19 cellular contexts compared by ENCODE assay signal in the genomic region with DNA sequence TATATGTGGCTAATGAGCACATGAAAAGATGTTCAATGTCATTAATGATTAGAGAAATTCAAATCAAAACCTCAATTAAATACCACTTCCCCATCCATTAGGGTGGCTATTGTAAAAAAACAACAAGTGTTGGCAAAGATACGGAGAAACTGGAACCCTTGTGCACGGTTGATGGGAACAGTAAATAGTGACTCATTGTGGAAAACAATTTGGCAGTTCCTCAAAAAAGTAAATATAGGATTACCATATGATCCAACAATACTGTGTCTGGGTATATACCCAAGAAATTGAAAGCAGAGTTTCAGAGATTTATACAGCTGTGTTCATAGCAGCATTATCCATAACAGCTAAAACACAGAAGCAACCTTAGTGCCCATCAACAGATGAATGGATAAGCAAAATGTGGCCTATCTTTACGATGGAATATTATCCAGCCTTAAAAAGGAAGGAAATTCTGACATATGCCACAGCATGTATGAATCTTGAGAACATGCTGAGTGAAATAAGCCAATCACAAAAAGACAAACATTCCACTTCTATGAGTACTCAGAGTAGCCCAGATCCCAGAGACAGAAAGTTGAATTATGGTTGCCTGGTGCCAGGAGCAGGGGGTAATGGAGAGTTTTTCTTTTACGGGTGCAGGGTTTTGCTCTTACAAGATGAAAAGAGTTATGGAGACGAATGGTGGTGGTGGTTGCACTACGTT. TPM values are rescaled to one million over a fixed set of nuclear protein-coding genes. Genes with fewer than 3 reads are reported as not detected.
A peak's percentile ranks its signal among the peaks of the same experiment; 100 is the strongest.
DNase-seq lines count a peak whose midpoint lies in the region; ATAC-seq and TF ChIP-seq lines count a peak whose summit lies in the region.
"Had no signal": no experiment of that assay in that cellular context is flagged by ENCODE, and none has a peak within 500 bp of the region (broad histone marks: within the 10 kb centered on the region; RNA-seq: fewer than 3 reads in every experiment).

No MANE protein-coding gene starts in this region.

- BruUV-seq in MCF 10A (replicated peaks; lab: Mats Ljungman, UMichigan), result no TSS peak

- H3K4me1 Mint-ChIP-seq in MCF 10A (ENCODE audit: insufficient read depth, unreplicated experiment) (no peaks in the 10 kb centered on the region), endodermal cell (no peaks in the 10 kb centered on the region)

- POLR2A ChIA-PET in MCF 10A (lab: Yijun Ruan, JAX), result no interaction called here

- no peaks in the 10 kb centered on the region for H3K36me3 ChIP-seq in breast epithelium
- peaks cover 6% of the 10 kb centered on the region for H3K36me3 ChIP-seq in endodermal cell (ENCODE audit: control insufficient read depth, insufficient read depth, low read length)

- no peak for TF ChIP-seq POLR2A in breast epithelium (IDR thresholded peaks at IDR 0.05)

- TF ChIP-seq CTCF in MCF 10A (IDR thresholded peaks at IDR 0.05; ENCODE audit: unreplicated experiment) (no peak), breast epithelium (IDR thresholded peaks at IDR 0.05) (no peak), endodermal cell (conservative IDR thresholded peaks at IDR 0.05) (no peak)

- H3K36me3 Mint-ChIP-seq in MCF 10A (ENCODE audit: insufficient read depth, unreplicated experiment) (no peaks in the 10 kb centered on the region), endodermal cell (ENCODE audit: low read depth) (peaks cover 46% of the 10 kb centered on the region)

- no peak for ATAC-seq in HG03342 (IDR thresholded peaks at IDR 0.05; ENCODE audit: unreplicated experiment)
- ATAC-seq: HCT116, Right ventricle myocardium inferior had no signal

- H3K9ac ChIP-seq in endodermal cell (ENCODE audit: extremely low read depth, low read length, poor library complexity, severe bottlenecking), result no peak overlapping the region

- peaks cover under 1% of the 10 kb centered on the region for H3K27me3 Mint-ChIP-seq in MCF 10A (ENCODE audit: insufficient read depth, unreplicated experiment)
- H3K27me3 Mint-ChIP-seq in endodermal cell (ENCODE audit: insufficient read depth), result no peaks in the 10 kb centered on the region

- H3K27ac Mint-ChIP-seq in MCF 10A (ENCODE audit: low read depth, unreplicated experiment) (no peak overlapping the region), endodermal cell (no peak overlapping the region)

- CTCF ChIA-PET in MCF 10A (lab: Yijun Ruan, JAX), result interaction anchor here (0.5 kb wide), 1 partner anchor 52 kb away, joined by 3 read pairs; no protein-coding TSS in a partner anchor

- intact Hi-C loops in MCF 10A (cut with micrococcal nuclease), result no loop called here
- intact Hi-C loops in breast epithelium (cut with DNase I; ENCODE audit: low total_unique reads), result no loop called here

- no peak overlapping the region for H3K4me3 Mint-ChIP-seq in MCF 10A (ENCODE audit: unreplicated experiment)
- no peak overlapping the region for H3K4me3 Mint-ChIP-seq in endodermal cell

- no peaks in the 10 kb centered on the region for H3K27me3 ChIP-seq in breast epithelium
- no peaks in the 10 kb centered on the region for H3K27me3 ChIP-seq in endodermal cell (ENCODE audit: control insufficient read depth, insufficient read depth, low read length, poor library complexity, severe bottlenecking)

- no peak overlapping the region for H3K4me3 ChIP-seq in breast epithelium
- no peak overlapping the region for H3K4me3 ChIP-seq in endodermal cell (ENCODE audit: low read length)
- H3K4me3 ChIP-seq: spleen had no signal

- H3K9me3 Mint-ChIP-seq in MCF 10A (ENCODE audit: unreplicated experiment) (peaks cover 18% of the 10 kb centered on the region), endodermal cell (peaks cover 30% of the 10 kb centered on the region)

- H3K9me3 ChIP-seq in breast epithelium (peaks cover 16 to 19% of the 10 kb centered on the region in 2 donors), endodermal cell (ENCODE audit: control insufficient read depth, low read length) (peaks cover 15% of the 10 kb centered on the region)

- DNase-seq in MCF 10A (ENCODE audit: unreplicated experiment) (peak; percentile 81), breast epithelium (ENCODE audit: low spot score in 2 of 2) (no peak), NCI-H774 (lab: John Stamatoyannopoulos, UW) (peak; percentile 94), dedifferentiated amniotic fluid mesenchymal stem cell (ENCODE audit: extremely low spot score) (peak; percentile 37), COR-L47 (lab: John Stamatoyannopoulos, UW) (no peak), endodermal cell (no peak)
- DNase-seq in central memory CD4-positive, alpha-beta T cell, result no peak
- DNase-seq: ACHN; activated CD4-positive, alpha-beta T cell treated with anti-CD3 and anti-CD28 coated beads for 48 hours; anterior cingulate cortex; effector memory CD4-positive, alpha-beta T cell; islet precursor cell; NCI-H526; nucleus accumbens; spleen had no signal

- no peaks in the 10 kb centered on the region for H3K4me1 ChIP-seq in breast epithelium
- H3K4me1 ChIP-seq in endodermal cell (ENCODE audit: control insufficient read depth, insufficient read depth, low read length), result no peaks in the 10 kb centered on the region
- H3K4me1 ChIP-seq: spleen had no signal

- no peak overlapping the region for H3K27ac ChIP-seq in breast epithelium
- H3K27ac ChIP-seq in endodermal cell (ENCODE audit: low read depth, low read length), result no peak overlapping the region
- H3K27ac ChIP-seq: spleen had no signal

- WGBS in endodermal cell (ENCODE audit: insufficient coverage in 1 of 2, insufficient read length in 1 of 2), 2 experiments, result 92 to 100% methylated on average over 3 to 6 of the region's 6 CpGs

RNA-seq across cellular contexts. Expression of gene LRRC14B, which starts 41.4 kb away (rescaled TPM):
- total RNA-seq in MCF 10A (2022) (not detected in 2 replicates), breast epithelium (under 1 TPM in 2 of 3 donors, not detected in 1; 0.33 to 0.44 TPM), endodermal cell (not detected)
- polyA plus RNA-seq in endodermal cell (2013, experiment 1 of 2), result not detected
- polyA plus RNA-seq in endodermal cell (2013, experiment 2 of 2), result not detected
- total RNA-seq: spleen; T-helper 2 cell treated with Interferon-gamma antibody and Interleukin-4, amounts not matched to agents 100 ng/mL and 5 ng/mL, for 36 hours had no signal

RNA-seq across cellular contexts. Expression of gene PLEKHG4B, which starts 57.9 kb away (rescaled TPM):
- total RNA-seq in MCF 10A (2022) (not detected in 2 replicates), breast epithelium (1 to 10 TPM in 2 of 3 donors, not detected in 1; 4.3 to 5.4 TPM), endodermal cell (10 to 100 TPM; 16.3 to 22.8 TPM)
- 20.9 TPM for polyA plus RNA-seq in endodermal cell (2013, experiment 1 of 2)
- polyA plus RNA-seq in endodermal cell (2013, experiment 2 of 2), result 19.5 TPM
- total RNA-seq: Right ventricle myocardium inferior; T-helper 2 cell treated with Interferon-gamma antibody and Interleukin-4, amounts not matched to agents 100 ng/mL and 5 ng/mL, for 36 hours had no signal

Comparison
In these comparisons a context has a peak if more than half of its experiments do, and no peak if none do; other contexts are left out.
1. DNase-seq: peak in MCF 10A (single experiment), NCI-H774 (single experiment) and dedifferentiated amniotic fluid mesenchymal stem cell (single experiment); none in breast epithelium (0 of 2), central memory CD4-positive, alpha-beta T cell (single experiment), COR-L47 (single experiment) and endodermal cell (single experiment).